8 cellular contexts compared by ENCODE assay signal in the genomic region with DNA sequence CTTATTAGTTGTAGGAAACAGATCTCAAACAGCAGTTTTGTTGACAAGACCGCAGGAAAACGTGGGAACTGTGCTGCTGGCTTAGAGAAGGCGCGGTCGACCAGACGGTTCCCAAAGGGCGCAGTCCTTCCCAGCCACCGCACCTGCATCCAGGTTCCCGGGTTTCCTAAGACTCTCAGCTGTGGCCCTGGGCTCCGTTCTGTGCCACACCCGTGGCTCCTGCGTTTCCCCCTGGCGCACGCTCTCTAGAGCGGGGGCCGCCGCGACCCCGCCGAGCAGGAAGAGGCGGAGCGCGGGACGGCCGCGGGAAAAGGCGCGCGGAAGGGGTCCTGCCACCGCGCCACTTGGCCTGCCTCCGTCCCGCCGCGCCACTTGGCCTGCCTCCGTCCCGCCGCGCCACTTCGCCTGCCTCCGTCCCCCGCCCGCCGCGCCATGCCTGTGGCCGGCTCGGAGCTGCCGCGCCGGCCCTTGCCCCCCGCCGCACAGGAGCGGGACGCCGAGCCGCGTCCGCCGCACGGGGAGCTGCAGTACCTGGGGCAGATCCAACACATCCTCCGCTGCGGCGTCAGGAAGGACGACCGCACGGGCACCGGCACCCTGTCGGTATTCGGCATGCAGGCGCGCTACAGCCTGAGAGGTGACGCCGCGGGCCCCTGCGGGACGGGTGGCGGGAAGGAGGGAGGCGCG. TPM values are rescaled to one million over a fixed set of nuclear protein-coding genes. Genes with fewer than 3 reads are reported as not detected.
A peak's percentile ranks its signal among the peaks of the same experiment; 100 is the strongest.
DNase-seq lines count a peak whose midpoint lies in the region; ATAC-seq and TF ChIP-seq lines count a peak whose summit lies in the region.

A gene (plus strand): TSS at position 343 of the 687 bp plus-strand sequence. CDS start 90 bp downstream, at position 433.

- H3K4me1 ChIP-seq in fibroblast of lung (ENCODE audit: control insufficient read depth, extremely low read depth, insufficient read depth, low read length) (no peaks in the 10 kb centered on the region), uterus (no peaks in the 10 kb centered on the region)

- no peaks in the 10 kb centered on the region for H4K20me1 ChIP-seq in fibroblast of lung (ENCODE audit: control insufficient read depth, extremely low read depth, insufficient read depth, low read length)

- CTCF ChIA-PET in activated CD8-positive, alpha-beta memory T cell treated with anti-CD3 and anti-CD28 coated beads, Interleukin-2, amount 10 ng/mL, durations not matched to agents 7 days and 5 days (lab: Charles Lee), result interaction anchor here (0.5 to 3.3 kb wide), 9 partner anchors 8 to 182 kb away, joined by 3 to 13 read pairs (median 7); a partner anchor contains a TSS

- H3K36me3 ChIP-seq in fibroblast of lung (ENCODE audit: control insufficient read depth, insufficient read depth, low read length) (no peaks in the 10 kb centered on the region), uterus (no peaks in the 10 kb centered on the region)

- peaks cover 44% of the 10 kb centered on the region for H3K4me1 Mint-ChIP-seq in activated CD8-positive, alpha-beta memory T cell treated with anti-CD3 and anti-CD28 coated beads, Interleukin-2, amount 10 ng/mL, durations not matched to agents 7 days and 5 days
- peaks cover 21% of the 10 kb centered on the region for H3K4me1 Mint-ChIP-seq in nephron progenitor cell

- peak within 1 kb of the TSS; percentile 93 for H2AFZ ChIP-seq in fibroblast of lung (ENCODE audit: low read length)

- peak within 1 kb of the TSS; percentile 87 for H3K4me2 ChIP-seq in fibroblast of lung (ENCODE audit: extremely low read depth, insufficient read depth, low read length)

- no peaks in the 10 kb centered on the region for H3K27me3 Mint-ChIP-seq in activated CD8-positive, alpha-beta memory T cell treated with anti-CD3 and anti-CD28 coated beads, Interleukin-2, amount 10 ng/mL, durations not matched to agents 7 days and 5 days
- H3K27me3 Mint-ChIP-seq in nephron progenitor cell (ENCODE audit: low read depth, poor library complexity), result peaks cover 7% of the 10 kb centered on the region

- H3K27me3 ChIP-seq in fibroblast of lung (ENCODE audit: control insufficient read depth, insufficient read depth, low read length), result no peaks in the 10 kb centered on the region
- peaks cover 0 to 3% of the 10 kb centered on the region in 2 donors for H3K27me3 ChIP-seq in uterus

- H3K36me3 Mint-ChIP-seq in activated CD8-positive, alpha-beta memory T cell treated with anti-CD3 and anti-CD28 coated beads, Interleukin-2, amount 10 ng/mL, durations not matched to agents 7 days and 5 days, result peaks cover 46% of the 10 kb centered on the region
- peaks cover 48% of the 10 kb centered on the region for H3K36me3 Mint-ChIP-seq in nephron progenitor cell (ENCODE audit: low read depth)

- TF ChIP-seq POLR2A in uterus (IDR thresholded peaks at IDR 0.05), result no peak

- peak within 1 kb of the TSS; percentile 96 for H3K4me3 Mint-ChIP-seq in activated CD8-positive, alpha-beta memory T cell treated with anti-CD3 and anti-CD28 coated beads, Interleukin-2, amount 10 ng/mL, durations not matched to agents 7 days and 5 days
- H3K4me3 Mint-ChIP-seq in nephron progenitor cell, result peak within 1 kb of the TSS; percentile 89

- DNase-seq in DMS79 treated with DMSO at 0.1 percent for 48 hours (lab: John Stamatoyannopoulos, UW) (peak; percentile 89), HS-5 (ENCODE audit: low read depth) (peak; percentile 34), NCI-H748 treated with DMSO at 0.1 percent for 48 hours (lab: John Stamatoyannopoulos, UW) (peak; percentile 81), fibroblast of lung (ENCODE audit: low read depth in 2 of 2) (peak; percentile 44 to 60), nephron progenitor cell (peak; percentile 77), uterus (peak in 1 of 2 donors; percentile 26)
- DNase-seq in activated CD8-positive, alpha-beta memory T cell treated with anti-CD3 and anti-CD28 coated beads, Interleukin-2, amount 10 ng/mL, durations not matched to agents 7 days and 5 days, result peak; percentile 72

- H3K9me3 Mint-ChIP-seq in activated CD8-positive, alpha-beta memory T cell treated with anti-CD3 and anti-CD28 coated beads, Interleukin-2, amount 10 ng/mL, durations not matched to agents 7 days and 5 days (ENCODE audit: low read depth), result peaks cover 4% of the 10 kb centered on the region
- peaks cover 36% of the 10 kb centered on the region for H3K9me3 Mint-ChIP-seq in nephron progenitor cell

- H3K9me3 ChIP-seq in fibroblast of lung (ENCODE audit: control insufficient read depth, insufficient read depth, low read depth, low read length), result no peaks in the 10 kb centered on the region
- H3K9me3 ChIP-seq in uterus, result no peaks in the 10 kb centered on the region

- H3K4me3 ChIP-seq in fibroblast of lung (replicated peaks in 1 of 4; ENCODE audit: control extremely low read depth in 1 of 4, insufficient read depth in 1 of 4, low read depth in 3 of 4, low read length in 4 of 4) (peak within 1 kb of the TSS; percentile 73 to 93 (median 89)), uterus (peak within 1 kb of the TSS; percentile 50 to 55)

- H3K27ac Mint-ChIP-seq in activated CD8-positive, alpha-beta memory T cell treated with anti-CD3 and anti-CD28 coated beads, Interleukin-2, amount 10 ng/mL, durations not matched to agents 7 days and 5 days, result peak within 1 kb of the TSS; percentile 89
- peak within 1 kb of the TSS; percentile 45 for H3K27ac Mint-ChIP-seq in nephron progenitor cell

- intact Hi-C loops in uterus (cut with DNase I; ENCODE audit: low total_unique reads), result no loop called here

- H3K27ac ChIP-seq in fibroblast of lung (ENCODE audit: insufficient read depth, low read length) (peak within 1 kb of the TSS; percentile 84), uterus (peak within 1 kb of the TSS; percentile 13 to 31)

- peak; percentile 49 for ATAC-seq in GM21423 (IDR thresholded peaks at IDR 0.05; ENCODE audit: unreplicated experiment)
- ATAC-seq in activated CD8-positive, alpha-beta memory T cell treated with anti-CD3 and anti-CD28 coated beads, Interleukin-2, amount 10 ng/mL, durations not matched to agents 7 days and 5 days, result peak; percentile 64

- H3K9ac ChIP-seq in fibroblast of lung (ENCODE audit: insufficient read depth, low read length), result peak within 1 kb of the TSS; percentile 74

- H3K79me2 ChIP-seq in fibroblast of lung (ENCODE audit: control insufficient read depth, insufficient read depth, low read length), result peaks cover 16% of the 10 kb centered on the region

- peak in 1 of 2 donors; percentile 2 for TF ChIP-seq CTCF in fibroblast of lung (conservative IDR thresholded peaks at IDR 0.05 in 1 of 2, IDR thresholded peaks at IDR 0.05 in 1 of 2; ENCODE audit: low read depth in 1 of 2, low read length in 2 of 2)
- TF ChIP-seq CTCF in nephron progenitor cell (IDR thresholded peaks at IDR 0.05), result no peak
- peak in 1 of 4 experiments; percentile 6 for TF ChIP-seq CTCF in uterus (IDR thresholded peaks at IDR 0.05)

RNA-seq across cellular contexts. Expression of the gene that starts here (rescaled TPM):
- total RNA-seq in activated CD8-positive, alpha-beta memory T cell treated with anti-CD3 and anti-CD28 coated beads, Interleukin-2, amount 10 ng/mL, durations not matched to agents 7 days and 5 days, result 100 to 1,000 TPM; 369 TPM
- total RNA-seq in fibroblast of lung, result 12.1 and 16.8 TPM in 2 replicates
- polyA plus RNA-seq in fibroblast of lung, result 45.4 and 152 TPM in 2 replicates
- 34.9 and 126 TPM in 2 replicates for polyA plus RNA-seq in fibroblast of lung (2012)
- 64.8 and 292 TPM in 2 replicates for polyA minus RNA-seq in fibroblast of lung (ENCODE audit: low replicate concordance)
- 10 to 100 TPM in 1 of 4 donors, 1 to 10 TPM in 1, under 1 TPM in 1, not detected in 1; 0.26 to 28.6 (median 4.8) TPM for total RNA-seq in uterus

Comparison
In these comparisons a context has a peak if more than half of its experiments do, and no peak if none do; other contexts are left out.
1. RNA of the gene that starts here (total RNA-seq): 369 TPM in activated CD8-positive, alpha-beta memory T cell treated with anti-CD3 and anti-CD28 coated beads, Interleukin-2, amount 10 ng/mL, durations not matched to agents 7 days and 5 days; 12.1 to 16.8 TPM in fibroblast of lung and 0.26 to 28.6 TPM in uterus; every median in the first group is over 10 times any median in the second.